In genomic region chr3:108042300-108042699, GRCh38 we compare ENCODE assay signal across 26 cellular contexts.
"Had no signal": no experiment of that assay in that cellular context is flagged by ENCODE, and none has a peak within 500 bp of the region (broad histone marks: within the 10 kb centered on the region; RNA-seq: fewer than 3 reads in every experiment).

No MANE protein-coding gene starts in this region.

- H3K4me3 Mint-ChIP-seq: activated T-cell treated with anti-CD3 and anti-CD28 coated beads, Interleukin-2, amount 50 U/mL, for 72 hours; effector memory CD8-positive, alpha-beta T cell; immature natural killer cell; mesothelial cell of epicardium; nephron progenitor cell; stimulated activated naive CD8-positive, alpha-beta T cell treated with anti-CD3 and anti-CD28 coated beads, Interleukin-15, Interleukin-2, amounts not matched to agents 100 ng/mL and 50 ng/mL, for 24 hours; T-helper 17 cell had no signal

- H3K4me3 ChIP-seq: breast epithelium, colonic mucosa, dorsolateral prefrontal cortex, esophagus muscularis mucosa, hepatocyte, left lung, lung, pancreas, psoas muscle, tibial artery, uterus had no signal

- H3K9me3 Mint-ChIP-seq: activated T-cell treated with anti-CD3 and anti-CD28 coated beads, Interleukin-2, amount 50 U/mL, for 72 hours; effector memory CD8-positive, alpha-beta T cell; immature natural killer cell; mesothelial cell of epicardium; nephron progenitor cell; stimulated activated naive CD8-positive, alpha-beta T cell treated with anti-CD3 and anti-CD28 coated beads, Interleukin-15, Interleukin-2, amounts not matched to agents 100 ng/mL and 50 ng/mL, for 24 hours had no signal

- H3K27me3 ChIP-seq: breast epithelium, colonic mucosa, dorsolateral prefrontal cortex, esophagus muscularis mucosa, hepatocyte, left lung, pancreas, tibial artery, uterus had no signal

- H3K27me3 Mint-ChIP-seq: effector memory CD8-positive, alpha-beta T cell; stimulated activated naive CD8-positive, alpha-beta T cell treated with anti-CD3 and anti-CD28 coated beads, Interleukin-15, Interleukin-2, amounts not matched to agents 100 ng/mL and 50 ng/mL, for 24 hours; T-helper 17 cell had no signal

- DNase-seq: activated CD4-positive, CD25-positive, alpha-beta regulatory T cell treated with anti-CD3 and anti-CD28 coated beads, Interleukin-2, amount 50 U/mL, for 72 hours; activated CD8-positive, alpha-beta memory T cell treated with anti-CD3 and anti-CD28 coated beads, Interleukin-2, amount 50 U/mL, for 48 hours; activated effector memory CD4-positive, alpha-beta T cell treated with Interleukin-2 at 50 U/mL for 16 hours; activated naive CD4-positive, alpha-beta T cell treated with anti-CD3 and anti-CD28 coated beads, Interleukin-2, amount 50 U/mL, for 16 hours; activated T-cell treated with anti-CD3 and anti-CD28 coated beads, Interleukin-2, amount 50 U/mL, for 72 hours; colonic mucosa; dorsolateral prefrontal cortex; effector memory CD8-positive, alpha-beta T cell; glutamatergic neuron; immature natural killer cell; left lung; nephron progenitor cell; pancreas; psoas muscle; right cardiac atrium; stimulated activated CD4-positive, alpha-beta T cell treated with anti-CD3 and anti-CD28 coated beads, Interleukin-4, amount 100 ng/mL, for 24 hours; SW 1271; T-helper 17 cell; tibial artery; uterus had no signal

- H3K4me2 ChIP-seq: hepatocyte had no signal

- H3K79me2 ChIP-seq: hepatocyte had no signal

- H3K27ac ChIP-seq: breast epithelium, colonic mucosa, esophagus muscularis mucosa, hepatocyte, left lung, pancreas, psoas muscle, tibial artery, uterus had no signal

- H3K36me3 ChIP-seq: breast epithelium, colonic mucosa, pancreas, uterus had no signal

- H3K27ac Mint-ChIP-seq: activated T-cell treated with anti-CD3 and anti-CD28 coated beads, Interleukin-2, amount 50 U/mL, for 72 hours; mesothelial cell of epicardium; nephron progenitor cell; stimulated activated naive CD8-positive, alpha-beta T cell treated with anti-CD3 and anti-CD28 coated beads, Interleukin-15, Interleukin-2, amounts not matched to agents 100 ng/mL and 50 ng/mL, for 24 hours; T-helper 17 cell had no signal

- H3K4me1 ChIP-seq: breast epithelium, colonic mucosa, pancreas, psoas muscle, tibial artery, uterus had no signal

- ATAC-seq: activated T-cell treated with anti-CD3 and anti-CD28 coated beads, Interleukin-2, amount 50 U/mL, for 72 hours; effector memory CD8-positive, alpha-beta T cell; left lung; pancreas; psoas muscle; right cardiac atrium; T-helper 17 cell had no signal
